ENCODE assay signal across 1 cellular context in genomic region chr6:39247667-39248194, GRCh38.
TF ChIP-seq lines count a peak whose summit lies in the region.

No MANE protein-coding gene starts in this region.

TF ChIP-seq in IMR-90, 13 proteins besides CTCF, POLR2A, EP300 and RAD21 (continued from another document):
- TF ChIP-seq RCOR1 (IDR thresholded peaks at IDR 0.05; ENCODE audit: insufficient replicate concordance, low read length) (no peak), SMC3 (IDR thresholded peaks at IDR 0.05; ENCODE audit: low read depth, low read length) (no peak)
